In genomic region chr1:233179638-233180037, GRCh38 we compare ENCODE assay signal across 8 cellular contexts.
DNase-seq lines count a peak whose midpoint lies in the region; TF ChIP-seq lines count a peak whose summit lies in the region.
"Not testable (repeated sequence)": the region's sequence is repeated elsewhere in the genome, so short reads cannot be mapped to it uniquely, and the experiment has no call there.

No MANE protein-coding gene starts in this region.

- not testable (repeated sequence) for H3K4me1 Mint-ChIP-seq in activated naive CD4-positive, alpha-beta T cell treated with anti-CD3 and anti-CD28 coated beads for 36 hours (ENCODE audit: low read depth)
- peaks cover 25% of the 10 kb centered on the region for H3K4me1 Mint-ChIP-seq in endothelial cell (ENCODE audit: unreplicated experiment)

- H4K20me1 ChIP-seq in hepatocyte (ENCODE audit: insufficient read depth, poor library complexity, severe bottlenecking), result not testable (repeated sequence)

- not testable (repeated sequence) for TF ChIP-seq CTCF in HEK293 (tag by site-specific recombination; IDR thresholded peaks at IDR 0.05); NB4 (IDR thresholded peaks at IDR 0.05; ENCODE audit: low read depth, low read length); endothelial cell (IDR thresholded peaks at IDR 0.05; ENCODE audit: unreplicated experiment); hepatocyte (IDR thresholded peaks at IDR 0.05; ENCODE audit: poor library complexity)

- not testable (repeated sequence) for H3K4me2 ChIP-seq in hepatocyte

- not testable (repeated sequence) for H2AFZ ChIP-seq in hepatocyte

- H3K9me2 ChIP-seq in hepatocyte (replicated peaks; ENCODE audit: insufficient read depth), result not testable (repeated sequence)

- CTCF ChIA-PET in HEK293 (lab: Yijun Ruan, JAX), result interaction anchor here (0.7 kb wide), 2 partner anchors 22 to 238 kb away, joined by 3 to 4 read pairs; no protein-coding TSS in a partner anchor
- CTCF ChIA-PET in activated naive CD4-positive, alpha-beta T cell treated with anti-CD3 and anti-CD28 coated beads for 36 hours (lab: Charles Lee), result not testable (repeated sequence)

- not testable (repeated sequence) for H3K4me3 Mint-ChIP-seq in activated naive CD4-positive, alpha-beta T cell treated with anti-CD3 and anti-CD28 coated beads for 36 hours; endothelial cell (ENCODE audit: unreplicated experiment)

- POLR2A ChIA-PET in HEK293 (lab: Yijun Ruan, JAX), result not testable (repeated sequence)

- H3K27ac ChIP-seq in HEK293 (ENCODE audit: extremely low read depth, low read depth, low read length) (peak overlapping the region; percentile 8; the same call in 1 of the 2 replicates), hepatocyte (peak overlapping the region; percentile 52)

- peaks cover 24% of the 10 kb centered on the region for H3K9me3 Mint-ChIP-seq in activated naive CD4-positive, alpha-beta T cell treated with anti-CD3 and anti-CD28 coated beads for 36 hours
- not testable (repeated sequence) for H3K9me3 Mint-ChIP-seq in endothelial cell (ENCODE audit: unreplicated experiment)

- H3K27me3 ChIP-seq in hepatocyte, result not testable (repeated sequence)

- H3K27ac Mint-ChIP-seq in activated naive CD4-positive, alpha-beta T cell treated with anti-CD3 and anti-CD28 coated beads for 36 hours, result peak overlapping the region; percentile 61
- peak overlapping the region; percentile 84 for H3K27ac Mint-ChIP-seq in endothelial cell (ENCODE audit: unreplicated experiment)

- DNase-seq in Caki2 (ENCODE audit: low read depth) (peak; percentile 36), NB4 (ENCODE audit: low read depth) (peak; percentile 45), SIG-M5 treated with dmso at 0.1 percent for 504 hours (lab: John Stamatoyannopoulos, UW; ENCODE audit: unreplicated experiment) (peak; percentile 86), skeletal muscle cell (ENCODE audit: low read depth) (peak; percentile 17)
- DNase-seq in activated naive CD4-positive, alpha-beta T cell treated with anti-CD3 and anti-CD28 coated beads for 36 hours; endothelial cell (ENCODE audit: low spot score); hepatocyte (ENCODE audit: low spot score): not testable (repeated sequence)

- 81% methylated on average over 1 of the region's 1 CpG for WGBS in hepatocyte (ENCODE audit: low lambda C conversion rate, missing lambda C conversion rate)

- H3K36me3 ChIP-seq in HEK293 (ENCODE audit: control insufficient read depth in 2 of 2, insufficient read depth in 1 of 2, low read length in 2 of 2), result peaks cover 18 to 38% of the 10 kb centered on the region in 2 experiments; a peak in 2 of 3 replicates
- not testable (repeated sequence) for H3K36me3 ChIP-seq in hepatocyte (replicated peaks; ENCODE audit: insufficient read depth, low read depth)

- intact Hi-C loops in activated naive CD4-positive, alpha-beta T cell treated with anti-CD3 and anti-CD28 coated beads for 36 hours (cut with micrococcal nuclease), result loop anchor here (5.0 kb wide), 1 partner anchor 547 kb away; the partner anchor contains the start of gene SIPA1L2

- H3K4me1 ChIP-seq in HEK293 (ENCODE audit: control insufficient read depth, insufficient read depth, low read length); hepatocyte (ENCODE audit: insufficient read depth): not testable (repeated sequence)

- H3K9me3 ChIP-seq in HEK293 (ENCODE audit: control insufficient read depth, insufficient read depth, low read depth, low read length); hepatocyte (ENCODE audit: low read depth): not testable (repeated sequence)

- H3K36me3 Mint-ChIP-seq in activated naive CD4-positive, alpha-beta T cell treated with anti-CD3 and anti-CD28 coated beads for 36 hours (ENCODE audit: low read depth), result peaks cover 79% of the 10 kb centered on the region
- H3K36me3 Mint-ChIP-seq in endothelial cell (ENCODE audit: low read depth, unreplicated experiment), result peaks cover 44% of the 10 kb centered on the region

- not testable (repeated sequence) for H3K79me2 ChIP-seq in hepatocyte

- H3K4me3 ChIP-seq in HEK293 (ENCODE audit: low read depth, low read length); NB4 (ENCODE audit: low read depth, low read length); hepatocyte; skeletal muscle cell (ENCODE audit: low read depth, low read length): not testable (repeated sequence)

- in situ Hi-C loops in Caki2 (cut with HindIII; ENCODE audit: low pct_unique_long_range_greater_than_20kb, low sequenced_read_pairs), result not testable (repeated sequence)

- H3K27me3 Mint-ChIP-seq in activated naive CD4-positive, alpha-beta T cell treated with anti-CD3 and anti-CD28 coated beads for 36 hours (ENCODE audit: low read depth); endothelial cell (ENCODE audit: unreplicated experiment): not testable (repeated sequence)

- TF ChIP-seq POLR2A in NB4 (IDR thresholded peaks at IDR 0.05; ENCODE audit: extremely low read depth, insufficient read length), result not testable (repeated sequence)

TF ChIP-seq in HEK293, 187 proteins besides CTCF, POLR2A, EP300 and RAD21:
- TF ChIP-seq TRIM28 (IDR thresholded peaks at IDR 0.05; ENCODE audit: borderline replicate concordance, low read length), result peak; percentile 67
- TF ChIP-seq ZNF518A (tag by site-specific recombination; conservative IDR thresholded peaks at IDR 0.05; ENCODE audit: low read depth), result 0 out of 2 replicates have a peak, but pooled peaks have one; percentile 34
- TF ChIP-seq ZNF692 (tag by site-specific recombination; IDR thresholded peaks at IDR 0.05), result peak; percentile 80
- TF ChIP-seq PRDM1 (tag by site-specific recombination; IDR thresholded peaks at IDR 0.05), result peak; percentile 43; the same call in 1 of the 2 replicates
- TF ChIP-seq ZNF664 (tag by site-specific recombination; IDR thresholded peaks at IDR 0.05), result peak; percentile 42; the same call in 1 of the 2 replicates
